Comparison of ENCODE assay signal across 5 cellular contexts in the genomic region with DNA sequence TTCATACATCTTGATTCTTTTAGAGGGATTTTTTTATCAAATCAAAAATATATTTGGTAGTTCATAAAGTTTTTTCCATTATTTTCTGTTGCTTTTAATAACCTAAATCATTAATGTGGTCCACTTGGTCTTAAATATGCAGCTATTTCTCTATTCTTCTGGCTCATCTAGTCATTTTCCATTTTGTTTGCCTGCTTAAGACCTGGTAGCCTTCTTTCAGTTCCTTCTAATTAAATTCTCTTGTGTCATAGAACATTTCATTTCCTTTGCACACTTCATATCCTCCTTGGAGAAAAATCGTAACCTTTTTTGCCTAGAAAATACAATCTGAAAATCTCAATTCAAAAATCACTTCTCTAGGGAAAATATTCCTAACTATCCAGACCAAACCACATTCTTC.
"Had no signal": no experiment of that assay in that cellular context is flagged by ENCODE, and none has a peak within 500 bp of the region (broad histone marks: within the 10 kb centered on the region; RNA-seq: fewer than 3 reads in every experiment).

No MANE protein-coding gene starts in this region.

- H3K4me1 ChIP-seq: HAP-1 had no signal

- H3K27ac ChIP-seq: GM23248 had no signal

- H3K4me3 ChIP-seq: GM23248, HAP-1 had no signal

- DNase-seq: GM23248, GOT3, H7, IMR-90 had no signal

- H3K36me3 ChIP-seq: HAP-1 had no signal

- H3K9me3 ChIP-seq: HAP-1 had no signal
